Comparison of ENCODE assay signal across 12 cellular contexts in genomic region chr14:92644166-92644565, GRCh38.
DNase-seq lines count a peak whose midpoint lies in the region; ATAC-seq and TF ChIP-seq lines count a peak whose summit lies in the region.
"Had no signal": no experiment of that assay in that cellular context is flagged by ENCODE, and none has a peak within 500 bp of the region (broad histone marks: within the 10 kb centered on the region; RNA-seq: fewer than 3 reads in every experiment).

No MANE protein-coding gene starts in this region.

- no peak for TF ChIP-seq CTCF in C4-2B (conservative IDR thresholded peaks at IDR 0.05)
- no peak for TF ChIP-seq CTCF in coronary artery (IDR thresholded peaks at IDR 0.05)
- no peak for TF ChIP-seq CTCF in neutrophil (IDR thresholded peaks at IDR 0.05)

- H3K36me3 ChIP-seq in neutrophil: peaks cover 50% of the 10 kb centered on the region

- no peaks in the 10 kb centered on the region for H3K9me3 ChIP-seq in neutrophil
- H3K9me3 ChIP-seq: upper lobe of left lung had no signal

- H3K4me3 ChIP-seq in coronary artery (no peak overlapping the region), neutrophil (ENCODE audit: low read depth in 1 of 2, low read length in 1 of 2) (no peak overlapping the region)
- H3K4me3 ChIP-seq: upper lobe of left lung had no signal

- peak; percentile 46 for DNase-seq in LHCN-M2 (ENCODE audit: low read depth)
- no peak for DNase-seq in coronary artery (ENCODE audit: low spot score)
- DNase-seq in Kasumi-1 (lab: John Stamatoyannopoulos, UW): no peak
- no peak for DNase-seq in DMS114 treated with DMSO at 0.1 percent for 48 hours (lab: John Stamatoyannopoulos, UW; ENCODE audit: unreplicated experiment)
- DNase-seq: activated B cell treated with CpG ODN at 0.5 μM for 24 hours, NCI-H345, RPMI8226, upper lobe of left lung had no signal

- H3K4me1 ChIP-seq in neutrophil (ENCODE audit: control insufficient read depth in 1 of 2, insufficient read depth in 1 of 2, low read depth in 1 of 2, low read length in 1 of 2): peaks cover 49 to 58% of the 10 kb centered on the region in 2 experiments

- H3K27me3 ChIP-seq in neutrophil: no peaks in the 10 kb centered on the region
- H3K27me3 ChIP-seq: upper lobe of left lung had no signal

- H3K27ac ChIP-seq in C4-2B (peak overlapping the region; percentile 51), coronary artery (peak overlapping the region; percentile 13 to 84), neutrophil (peak overlapping the region; percentile 100)

- ATAC-seq in GM19395 (IDR thresholded peaks at IDR 0.05; ENCODE audit: unreplicated experiment): no peak
- ATAC-seq in GM19397 (IDR thresholded peaks at IDR 0.05; ENCODE audit: unreplicated experiment): no peak

Comparison
In these comparisons a context has a peak if more than half of its experiments do, and no peak if none do; other contexts are left out.
1. H3K27ac ChIP-seq: peak in every context shown above with its lines; median percentile 100 in neutrophil; 51 in C4-2B; 48 in coronary artery.